23 cellular contexts compared by ENCODE assay signal in the genomic region with DNA sequence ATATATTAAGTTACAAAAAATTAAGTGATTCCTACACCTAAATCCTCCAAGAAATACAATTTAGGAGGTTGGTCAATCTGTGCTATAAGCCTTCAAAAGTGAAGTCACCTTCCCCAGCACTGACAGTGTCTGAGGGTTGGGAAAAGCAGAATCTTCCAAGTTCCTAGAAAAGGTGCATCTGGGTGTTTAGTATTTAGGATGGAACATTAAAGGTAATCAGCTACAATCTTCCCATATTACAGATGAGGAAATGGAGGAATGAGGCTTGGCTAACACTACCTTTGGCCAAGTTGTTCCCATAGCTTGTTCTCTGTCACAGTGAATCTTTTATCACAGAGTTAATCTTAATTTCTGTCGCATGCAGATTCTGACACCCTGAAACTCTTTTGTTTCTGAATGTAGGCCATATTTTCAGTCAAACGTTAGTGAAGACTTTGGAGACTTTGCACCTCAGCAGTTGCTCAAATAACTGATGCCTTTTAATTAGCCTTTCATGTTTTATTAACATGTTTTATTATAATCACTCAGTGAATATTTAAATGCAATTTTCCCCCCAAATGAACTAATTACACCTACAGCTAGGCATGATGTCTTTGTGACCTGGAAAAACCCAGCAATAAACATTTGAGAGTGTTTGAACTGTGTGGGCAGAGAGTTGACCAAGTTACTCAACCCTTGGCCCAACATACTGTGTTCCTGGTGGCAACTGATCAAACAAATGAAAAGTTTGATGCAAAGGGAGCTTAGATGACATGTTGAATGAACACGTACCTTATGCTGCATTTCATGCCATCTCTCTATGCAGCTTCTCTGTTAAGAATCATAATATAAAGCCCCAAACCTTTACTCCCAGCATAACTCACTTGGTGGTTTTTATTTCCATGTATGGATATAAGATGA. TPM values are rescaled to one million over a fixed set of nuclear protein-coding genes. Genes with fewer than 3 reads are reported as not detected.
DNase-seq lines count a peak whose midpoint lies in the region; ATAC-seq and TF ChIP-seq lines count a peak whose summit lies in the region.
"Had no signal": no experiment of that assay in that cellular context is flagged by ENCODE, and none has a peak within 500 bp of the region (broad histone marks: within the 10 kb centered on the region; RNA-seq: fewer than 3 reads in every experiment).

No MANE protein-coding gene starts in this region.

- H3K4me2 ChIP-seq in osteoblast (ENCODE audit: insufficient read depth, low read length): peak overlapping the region; percentile 59
- H3K4me2 ChIP-seq: PC-9 had no signal

- peaks cover 68% of the 10 kb centered on the region for H4K20me1 ChIP-seq in osteoblast (ENCODE audit: insufficient read depth, low read length)

- H2AFZ ChIP-seq in osteoblast (ENCODE audit: low read length): no peak overlapping the region
- H2AFZ ChIP-seq: PC-9 had no signal

- no peak overlapping the region for H3K27ac Mint-ChIP-seq in type B pancreatic cell
- H3K27ac Mint-ChIP-seq: activated CD8-positive, alpha-beta T cell treated with anti-CD3 and anti-CD28 coated beads for 36 hours had no signal

- peaks cover 27% of the 10 kb centered on the region for H3K36me3 Mint-ChIP-seq in type B pancreatic cell

- H3K4me1 ChIP-seq in cardiac muscle cell (ENCODE audit: low read depth) (peaks cover 23% of the 10 kb centered on the region), gastroesophageal sphincter (peaks cover 0 to 86% (median 19%) of the 10 kb centered on the region in 3 donors), osteoblast (ENCODE audit: insufficient read depth, low read length) (peaks cover 79% of the 10 kb centered on the region)
- H3K4me1 ChIP-seq: SJCRH30 had no signal

- WGBS in gastroesophageal sphincter (ENCODE audit: low coverage in 1 of 2), 2 donors: 23 to 52% methylated on average over 3 of the region's 3 CpGs

- TF ChIP-seq POLR2A in gastroesophageal sphincter (IDR thresholded peaks at IDR 0.05): no peak

- H3K79me2 ChIP-seq in osteoblast (ENCODE audit: insufficient read depth, low read length): peaks cover 21% of the 10 kb centered on the region

- peaks cover 8% of the 10 kb centered on the region for H3K4me1 Mint-ChIP-seq in type B pancreatic cell (ENCODE audit: unreplicated experiment)

- no peak for ATAC-seq in gastroesophageal sphincter
- ATAC-seq: activated CD8-positive, alpha-beta T cell treated with anti-CD3 and anti-CD28 coated beads for 36 hours; sciatic nerve; stimulated activated naive CD8-positive, alpha-beta T cell treated with anti-CD3 and anti-CD28 coated beads, Interleukin-15, Interleukin-2, amounts not matched to agents 100 U/mL and 50 U/mL, for 24 hours had no signal

- intact Hi-C loops in cardiac septum (cut with DNase I): no loop called here

- H3K9me3 Mint-ChIP-seq in type B pancreatic cell: no peaks in the 10 kb centered on the region
- H3K9me3 Mint-ChIP-seq: activated CD8-positive, alpha-beta T cell treated with anti-CD3 and anti-CD28 coated beads for 36 hours had no signal

- no peak overlapping the region for H3K4me3 Mint-ChIP-seq in type B pancreatic cell
- H3K4me3 Mint-ChIP-seq: activated CD8-positive, alpha-beta T cell treated with anti-CD3 and anti-CD28 coated beads for 36 hours had no signal

- H3K36me3 ChIP-seq in cardiac muscle cell: peaks cover 16% of the 10 kb centered on the region
- peaks cover 8 to 87% of the 10 kb centered on the region in 2 donors for H3K36me3 ChIP-seq in gastroesophageal sphincter
- peaks cover 99% of the 10 kb centered on the region for H3K36me3 ChIP-seq in osteoblast (ENCODE audit: insufficient read depth, low read length)

- no peaks in the 10 kb centered on the region for H3K9me3 ChIP-seq in cardiac muscle cell (ENCODE audit: low read depth)
- no peaks in the 10 kb centered on the region for H3K9me3 ChIP-seq in gastroesophageal sphincter
- no peaks in the 10 kb centered on the region for H3K9me3 ChIP-seq in osteoblast (ENCODE audit: low read depth, low read length)
- H3K9me3 ChIP-seq: MG63, SJCRH30 had no signal

- no peaks in the 10 kb centered on the region for H3K27me3 ChIP-seq in cardiac muscle cell
- no peaks in the 10 kb centered on the region for H3K27me3 ChIP-seq in gastroesophageal sphincter
- no peaks in the 10 kb centered on the region for H3K27me3 ChIP-seq in osteoblast (ENCODE audit: insufficient read depth, low read length)
- H3K27me3 ChIP-seq: dorsolateral prefrontal cortex, MG63, SJCRH30 had no signal

- peak in 1 of 2 donors; percentile 64 for DNase-seq in cardiac muscle cell (ENCODE audit: low read depth in 1 of 2, low spot score in 1 of 2)
- no peak for DNase-seq in cardiac septum (ENCODE audit: low spot score)
- DNase-seq in osteoblast (ENCODE audit: insufficient read length, low spot score, missing footprints): no peak
- DNase-seq in AG20443 (ENCODE audit: low spot score): no peak
- DNase-seq in NCI-H2081 (lab: John Stamatoyannopoulos, UW): no peak
- DNase-seq in type B pancreatic cell (ENCODE audit: extremely low spot score, unreplicated experiment): no peak
- DNase-seq in NCI-H1930 (lab: John Stamatoyannopoulos, UW): no peak
- DNase-seq: activated CD8-positive, alpha-beta T cell treated with anti-CD3 and anti-CD28 coated beads for 36 hours; activated naive CD4-positive, alpha-beta T cell treated with anti-CD3 and anti-CD28 coated beads, Interleukin-2, amount 50 U/mL, for 16 hours; activated T-cell treated with anti-CD3 and anti-CD28 coated beads, Interleukin-2, amount 50 U/mL, for 1 hour; dorsolateral prefrontal cortex; H7; MG63; NCI-H1436; NCI-H2171 treated with DMSO at 0.1 percent for 48 hours; NCI-H774; nucleus accumbens; PC-9; SJCRH30; stimulated activated naive CD8-positive, alpha-beta T cell treated with anti-CD3 and anti-CD28 coated beads, Interleukin-15, Interleukin-2, amounts not matched to agents 100 U/mL and 50 U/mL, for 24 hours had no signal

- H3K27ac ChIP-seq in cardiac muscle cell (peak overlapping the region; percentile 68), gastroesophageal sphincter (peak overlapping the region; percentile 65 to 76 (median 69)), osteoblast (ENCODE audit: low read depth, low read length) (peak overlapping the region; percentile 63)
- H3K27ac ChIP-seq: C4-2B, PC-9, SJCRH30 had no signal

- H3K27me3 Mint-ChIP-seq in type B pancreatic cell: no peaks in the 10 kb centered on the region

- H3K4me3 ChIP-seq in cardiac muscle cell: no peak overlapping the region
- H3K4me3 ChIP-seq in gastroesophageal sphincter: no peak overlapping the region
- peak overlapping the region; percentile 21 for H3K4me3 ChIP-seq in osteoblast (ENCODE audit: insufficient read depth, low read length)
- H3K4me3 ChIP-seq: dorsolateral prefrontal cortex, MG63, PC-9, SJCRH30 had no signal

- TF ChIP-seq EP300 in gastroesophageal sphincter (IDR thresholded peaks at IDR 0.05): no peak

- TF ChIP-seq CTCF in cardiac muscle cell (IDR thresholded peaks at IDR 0.05; ENCODE audit: low read depth, low read length) (no peak), gastroesophageal sphincter (IDR thresholded peaks at IDR 0.05) (no peak), osteoblast (IDR thresholded peaks at IDR 0.05; ENCODE audit: extremely low read depth, low read depth, low read length) (no peak), type B pancreatic cell (conservative IDR thresholded peaks at IDR 0.05) (no peak)

RNA-seq across cellular contexts. Expression of a gene that starts 17.6 kb away (rescaled TPM):
- 241 and 335 TPM in 2 replicates for total RNA-seq in cardiac muscle cell
- polyA plus RNA-seq in cardiac muscle cell: 164 and 240 TPM in 2 replicates
- total RNA-seq in cardiac septum: 339 TPM
- total RNA-seq in gastroesophageal sphincter: 1,000 to 10,000 TPM; 1,699 to 4,986 (median 1,920) TPM
- 18,025 and 18,800 TPM in 2 replicates for total RNA-seq in osteoblast
- total RNA-seq in type B pancreatic cell (ENCODE audit: low replicate concordance): 499 and 902 TPM in 2 replicates
